Comparison of ENCODE assay signal across 8 cellular contexts in genomic region chr14:77603654-77604270, GRCh38. TPM values are rescaled to one million over a fixed set of nuclear protein-coding genes. Genes with fewer than 3 reads are reported as not detected.
A peak's percentile ranks its signal among the peaks of the same experiment; 100 is the strongest.
DNase-seq lines count a peak whose midpoint lies in the region; ATAC-seq, FAIRE-seq and TF ChIP-seq lines count a peak whose summit lies in the region.

No MANE protein-coding gene starts in this region.

- CTCF ChIA-PET in H1 (lab: Charles Lee; ENCODE audit: partially characterized antibody) = interaction anchor here (1.1 kb wide), 1 partner anchor 52 kb away, joined by 3 read pairs; no protein-coding TSS in a partner anchor

- intact Hi-C loops in spleen (cut with DNase I; ENCODE audit: low total_unique reads) = no loop called here

- peak in 2 of 3 experiments; percentile 16 to 28; a peak in 2 of 4 replicates for TF ChIP-seq CTCF in H1 (IDR thresholded peaks at IDR 0.05; ENCODE audit: control extremely low read depth in 1 of 3, insufficient read depth in 1 of 3, low read depth in 1 of 3, low read length in 3 of 3)
- TF ChIP-seq CTCF in neutrophil (IDR thresholded peaks at IDR 0.05) = peak; percentile 10
- TF ChIP-seq CTCF in spleen (IDR thresholded peaks at IDR 0.05 in 8 of 11, conservative IDR thresholded peaks at IDR 0.05 in 3 of 11) = peak in 3 of 11 experiments; percentile 11 to 26 (median 23)

- no peak overlapping the region for H3K4ac ChIP-seq in H1 (replicated peaks; ENCODE audit: insufficient read length, low read depth, low read length)

- TF ChIP-seq POLR2A in H1 (IDR thresholded peaks at IDR 0.05; ENCODE audit: control extremely low read depth in 1 of 2, low read depth in 2 of 2, low read length in 2 of 2) (no peak), spleen (IDR thresholded peaks at IDR 0.05) (no peak)

- H3K79me2 ChIP-seq in H1 (ENCODE audit: control insufficient read depth in 1 of 2, insufficient read depth in 2 of 2, low read length in 2 of 2) = peaks cover 3 to 79% of the 10 kb centered on the region in 2 experiments; a peak in 3 of 4 replicates

- H3K9me3 ChIP-seq in H1 (ENCODE audit: insufficient read depth in 2 of 2, low read depth in 1 of 2, low read length in 1 of 2) (peaks cover 6 to 17% of the 10 kb centered on the region in 2 experiments; a peak in 2 of 4 replicates), neutrophil (no peaks in the 10 kb centered on the region), spleen (no peaks in the 10 kb centered on the region)

- H3K4me1 ChIP-seq in H1 (replicated peaks in 1 of 4; ENCODE audit: control insufficient read depth in 3 of 4, insufficient read depth in 4 of 4, low read length in 3 of 4) = peaks cover 0 to 2% (median 0%) of the 10 kb centered on the region in 4 experiments; a peak in 1 of 7 replicates
- H3K4me1 ChIP-seq in neutrophil (ENCODE audit: control insufficient read depth in 1 of 2, insufficient read depth in 1 of 2, low read depth in 1 of 2, low read length in 1 of 2) = peaks cover 50 to 59% of the 10 kb centered on the region in 2 experiments
- H3K4me1 ChIP-seq in spleen = peaks cover 37 to 95% (median 74%) of the 10 kb centered on the region in 6 donors

- POLR2A ChIA-PET in H1 (lab: Charles Lee; ENCODE audit: partially characterized antibody) = no interaction called here

- H3K56ac ChIP-seq in H1 (replicated peaks; ENCODE audit: insufficient read length, low read depth, low read length) = no peak overlapping the region

- no peaks in the 10 kb centered on the region for H3K23me2 ChIP-seq in H1 (ENCODE audit: low read depth, low read length)

- H3K27ac ChIP-seq in H1 (ENCODE audit: low read depth, low read length) (no peak overlapping the region), neutrophil (peak overlapping the region; percentile 37), spleen (peak overlapping the region in 2 of 8 donors; percentile 24 to 47)

- no peak overlapping the region for H3K23ac ChIP-seq in H1 (ENCODE audit: insufficient read length)

- no peak overlapping the region for H3K14ac ChIP-seq in H1 (ENCODE audit: insufficient read length)

- no peak for TF ChIP-seq RAD21 in H1 (IDR thresholded peaks at IDR 0.05 in 1 of 2, conservative IDR thresholded peaks at IDR 0.05 in 1 of 2; ENCODE audit: low read depth in 2 of 2, low read length in 2 of 2)

- no peaks in the 10 kb centered on the region for H4K20me1 ChIP-seq in H1 (replicated peaks in 1 of 2; ENCODE audit: control insufficient read depth in 1 of 2, insufficient read depth in 2 of 2, low read length in 2 of 2)

- 92% methylated on average over 8 of the region's 8 CpGs; no CpG with 5 or more reads in 1 of the 2 experiments for WGBS in H1 (ENCODE audit: extremely low coverage in 1 of 2, insufficient coverage in 1 of 2, insufficient read length in 1 of 2, insufficient replicate concordance in 2 of 2, low coverage in 1 of 2, low lambda C conversion rate in 2 of 2, missing lambda C conversion rate in 1 of 2), 2 experiments
- 27 to 40% (median 33%) methylated on average over 8 of the region's 8 CpGs for WGBS in spleen, 5 donors

- no peak overlapping the region for H4K5ac ChIP-seq in H1 (ENCODE audit: insufficient read length, low read depth, low read length)

- H3K36me3 ChIP-seq in H1 (ENCODE audit: control insufficient read depth in 2 of 4, insufficient read depth in 4 of 4, low read length in 3 of 4) (peaks cover 0 to 9% (median 4%) of the 10 kb centered on the region in 4 experiments; a peak in 2 of 8 replicates), neutrophil (no peaks in the 10 kb centered on the region), spleen (no peaks in the 10 kb centered on the region)

- H2BK5ac ChIP-seq in H1 (ENCODE audit: low read depth, low read length) = no peak overlapping the region

- H4K8ac ChIP-seq in H1 (ENCODE audit: extremely low read depth, insufficient read depth, low read length) = no peak overlapping the region

- no peak overlapping the region for H4K91ac ChIP-seq in H1 (replicated peaks; ENCODE audit: insufficient read length, low read length)

- H3K79me1 ChIP-seq in H1 (ENCODE audit: low read depth, low read length) = peaks cover 7% of the 10 kb centered on the region; the same call in 1 of the 2 replicates

- H2BK120ac ChIP-seq in H1 (replicated peaks; ENCODE audit: low read depth, low read length) = no peak overlapping the region

- no peak overlapping the region for H3K18ac ChIP-seq in H1 (ENCODE audit: extremely low read depth, low read length)

- no peak overlapping the region for H2AK5ac ChIP-seq in H1 (ENCODE audit: low read depth, low read length)

- no peak overlapping the region for H2AFZ ChIP-seq in H1 (ENCODE audit: low read length)

- no peak overlapping the region for H3K4me3 ChIP-seq in H1 (ENCODE audit: extremely low read depth in 1 of 4, insufficient read depth in 2 of 4, low read depth in 3 of 4, low read length in 4 of 4)
- H3K4me3 ChIP-seq in neutrophil (ENCODE audit: low read depth in 1 of 2, low read length in 1 of 2) = no peak overlapping the region
- H3K4me3 ChIP-seq in spleen = no peak overlapping the region

- no peak for TF ChIP-seq EP300 in H1 (IDR thresholded peaks at IDR 0.05; ENCODE audit: borderline replicate concordance in 1 of 2, low read depth in 2 of 2, low read length in 2 of 2)

- H2BK20ac ChIP-seq in H1 (ENCODE audit: low read length) = no peak overlapping the region

- no peak for ATAC-seq in GM21367 (IDR thresholded peaks at IDR 0.05; ENCODE audit: unreplicated experiment)
- no peak for ATAC-seq in GM21390 (IDR thresholded peaks at IDR 0.05; ENCODE audit: unreplicated experiment)

- no peak overlapping the region for H3K4me2 ChIP-seq in H1 (ENCODE audit: insufficient read depth in 1 of 2, low read depth in 2 of 2, low read length in 2 of 2)

- H3K27me3 ChIP-seq in H1 (replicated peaks in 1 of 4; ENCODE audit: control insufficient read depth in 3 of 4, extremely low read depth in 1 of 4, insufficient read depth in 3 of 4, low read length in 3 of 4) (no peaks in the 10 kb centered on the region), neutrophil (no peaks in the 10 kb centered on the region), spleen (replicated peaks in 1 of 7) (no peaks in the 10 kb centered on the region)

- H2BK12ac ChIP-seq in H1 (ENCODE audit: low read depth, low read length) = no peak overlapping the region

- no peak overlapping the region for H3K9ac ChIP-seq in H1 (replicated peaks in 1 of 4; ENCODE audit: extremely low read depth in 1 of 4, low read depth in 3 of 4, low read length in 3 of 4)

- peak; percentile 27 for DNase-seq in EH (ENCODE audit: low read depth)
- peak; percentile 72 for DNase-seq in MV-4-11 (lab: John Stamatoyannopoulos, UW)
- DNase-seq in H1 (ENCODE audit: low read depth in 1 of 2, low spot score in 2 of 2) = no peak
- no peak for DNase-seq in spleen
- no peak for DNase-seq in NK-92 (lab: John Stamatoyannopoulos, UW; ENCODE audit: unreplicated experiment)

- no peak for FAIRE-seq in H1 (lab: Jason Lieb, UNC)

- no peak overlapping the region for H2BK15ac ChIP-seq in H1 (ENCODE audit: low read length)

TF ChIP-seq in H1, 55 proteins besides CTCF, POLR2A, EP300 and RAD21:
- TF ChIP-seq PHF8 (conservative IDR thresholded peaks at IDR 0.05; ENCODE audit: low read depth, low read length) = no peak
- no peak for TF ChIP-seq SIRT6 (IDR thresholded peaks at IDR 0.05; ENCODE audit: low read length)
- no peak for TF ChIP-seq BACH1 (IDR thresholded peaks at IDR 0.05; ENCODE audit: low read length)
- no peak for TF ChIP-seq SIN3A (conservative IDR thresholded peaks at IDR 0.05 in 1 of 2, IDR thresholded peaks at IDR 0.05 in 1 of 2; ENCODE audit: low read depth in 1 of 2, low read length in 2 of 2)
- no peak for TF ChIP-seq KDM1A (IDR thresholded peaks at IDR 0.05; ENCODE audit: borderline replicate concordance, low read length)
- no peak for TF ChIP-seq RXRA (IDR thresholded peaks at IDR 0.05; ENCODE audit: insufficient read depth, low read depth, low read length)
- TF ChIP-seq HDAC2 (IDR thresholded peaks at IDR 0.05; ENCODE audit: borderline replicate concordance in 1 of 2, low read depth in 2 of 2, low read length in 2 of 2) = no peak
- TF ChIP-seq GTF2F1 (IDR thresholded peaks at IDR 0.05; ENCODE audit: borderline replicate concordance, low read depth, low read length) = no peak
- no peak for TF ChIP-seq E2F6 (IDR thresholded peaks at IDR 0.05)
- no peak for TF ChIP-seq NANOG (IDR thresholded peaks at IDR 0.05; ENCODE audit: insufficient read depth, low read depth, low read length, poor library complexity, severe bottlenecking)
- no peak for TF ChIP-seq RNF2 (IDR thresholded peaks at IDR 0.05; ENCODE audit: borderline replicate concordance, low read depth, low read length, missing control alignments, poor library complexity, severe bottlenecking)
- no peak for TF ChIP-seq SAP30 (IDR thresholded peaks at IDR 0.05; ENCODE audit: insufficient read depth, insufficient replicate concordance, low read length)
- no peak for TF ChIP-seq JUND (IDR thresholded peaks at IDR 0.05; ENCODE audit: low read length)
- TF ChIP-seq TAF1 (IDR thresholded peaks at IDR 0.05; ENCODE audit: low read depth, low read length) = no peak
- TF ChIP-seq ZNF274 (IDR thresholded peaks at IDR 0.05; ENCODE audit: borderline replicate concordance, extremely low read depth, low read length) = no peak

RNA-seq across cellular contexts. Expression of gene SPTLC2, which starts 12.7 kb away (rescaled TPM):
- 31.8 and 35.1 TPM in 2 replicates for total RNA-seq in H1 (2021; fragmentation: NEBNext Ultra II Directional; extraction: Animal tissue kit (Norgen Biotek cat#: 25700))
- 7.6 and 8.9 TPM in 2 replicates for polyA plus RNA-seq in H1 (2011; rRNA removed)
- 16.0 TPM for polyA plus RNA-seq in H1 (2011; cell fraction: cytosol; rRNA removed)
- polyA plus RNA-seq in H1 (2011; cell fraction: nucleus; rRNA removed) = 10.6 TPM
- polyA plus RNA-seq in H1 (2012, experiment 1 of 2) = 17.0 to 20.9 TPM (median 18.7 TPM) in 4 replicates
- polyA plus RNA-seq in H1 (2012, experiment 2 of 2) = 1.6 TPM
- 21.2 TPM for polyA plus RNA-seq in H1 (2013, experiment 1 of 2)
- polyA plus RNA-seq in H1 (2013, experiment 2 of 2) = 24.0 TPM
- 27.8 and 34.1 TPM in 2 replicates for polyA minus RNA-seq in H1 (2011; rRNA and poly(A)+ RNA removed)
- polyA minus RNA-seq in H1 (2011; cell fraction: cytosol; rRNA and poly(A)+ RNA removed) = 18.4 TPM
- polyA minus RNA-seq in H1 (2011; cell fraction: nucleus; rRNA and poly(A)+ RNA removed) = 16.1 TPM
- total RNA-seq in spleen = 100 to 1,000 TPM in 1 of 7 donors, 10 to 100 TPM in 6; 62.0 to 103 (median 79.7) TPM
- 10 to 100 TPM in 1 of 3 donors, 1 to 10 TPM in 2; 7.0 to 10.9 (median 7.3) TPM for polyA plus RNA-seq in spleen

Comparison
In these comparisons a context has a peak if more than half of its experiments do, and no peak if none do; other contexts are left out.
1. DNase-seq: peak in EH (single experiment) and MV-4-11 (single experiment); none in H1 (0 of 2), spleen (single experiment) and NK-92 (single experiment).